ENCODE assay signal across 9 cellular contexts in the genomic region with DNA sequence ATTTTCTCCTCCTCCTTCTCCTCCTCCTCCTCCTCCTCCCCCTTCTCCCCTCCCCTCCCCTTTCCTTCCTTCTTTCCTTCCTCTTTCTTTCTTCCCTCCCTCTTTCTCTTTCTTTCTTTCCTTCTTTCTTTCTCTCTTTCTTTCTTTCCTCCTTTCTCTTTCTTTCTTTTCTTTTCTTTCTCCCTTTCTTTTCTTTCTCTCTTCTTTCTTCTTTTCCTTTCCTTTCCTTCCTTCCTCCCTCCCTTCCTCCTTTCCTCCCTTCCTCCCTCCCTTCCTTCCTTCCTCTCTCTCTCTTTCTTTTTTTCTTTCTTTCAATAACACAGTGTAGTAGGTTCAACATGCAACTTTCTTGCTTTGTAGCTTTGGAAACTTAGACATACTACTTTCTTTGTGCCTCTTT. TPM values are rescaled to one million over a fixed set of nuclear protein-coding genes. Genes with fewer than 3 reads are reported as not detected.
"Had no signal": no experiment of that assay in that cellular context is flagged by ENCODE, and none has a peak within 500 bp of the region (broad histone marks: within the 10 kb centered on the region; RNA-seq: fewer than 3 reads in every experiment).

No MANE protein-coding gene starts in this region.

- FAIRE-seq: G401.6, GM12878, GM12891, GM12892, GM18507, GM19239 had no signal

- ATAC-seq: GM12878 had no signal

- H3K4me3 ChIP-seq: GM12878 had no signal

- DNase-seq: GDM1, GF-D8 had no signal

RNA-seq across cellular contexts. Expression of a gene that starts 46.3 kb away (rescaled TPM):
- total RNA-seq: G401 had no signal
